22 cellular contexts compared by ENCODE assay signal in genomic region chr4:53583513-53583912, GRCh38. TPM values are rescaled to one million over a fixed set of nuclear protein-coding genes. Genes with fewer than 3 reads are reported as not detected.
DNase-seq lines count a peak whose midpoint lies in the region; ATAC-seq, FAIRE-seq and TF ChIP-seq lines count a peak whose summit lies in the region.
"Had no signal": no experiment of that assay in that cellular context is flagged by ENCODE, and none has a peak within 500 bp of the region (broad histone marks: within the 10 kb centered on the region; RNA-seq: fewer than 3 reads in every experiment).

No MANE protein-coding gene starts in this region.

- H3K4me3 ChIP-seq in AG10803 (ENCODE audit: low read length): no peak overlapping the region
- H3K4me3 ChIP-seq in astrocyte (ENCODE audit: insufficient read depth, low read depth, low read length): no peak overlapping the region
- no peak overlapping the region for H3K4me3 ChIP-seq in upper lobe of left lung
- no peak overlapping the region for H3K4me3 ChIP-seq in MM.1S (ENCODE audit: low read length)
- H3K4me3 ChIP-seq: GM23338 had no signal

- H3K27ac Mint-ChIP-seq in astrocyte (ENCODE audit: unreplicated experiment) (no peak overlapping the region), type B pancreatic cell (no peak overlapping the region)
- H3K27ac Mint-ChIP-seq: B cell; CD14-positive monocyte; CD8-positive, alpha-beta T cell; GM23338 had no signal

- no peak for TF ChIP-seq EP300 in upper lobe of left lung (IDR thresholded peaks at IDR 0.05)

- H3K4me1 Mint-ChIP-seq in astrocyte (ENCODE audit: low read depth, unreplicated experiment) (peaks cover 2% of the 10 kb centered on the region), type B pancreatic cell (ENCODE audit: unreplicated experiment) (peaks cover 37% of the 10 kb centered on the region)
- H3K4me1 Mint-ChIP-seq: B cell, CD14-positive monocyte had no signal

- no peaks in the 10 kb centered on the region for H3F3A ChIP-seq in MM.1S (ENCODE audit: insufficient read depth, low read length)

- H3K27me3 Mint-ChIP-seq in astrocyte (ENCODE audit: low read depth, unreplicated experiment) (no peaks in the 10 kb centered on the region), type B pancreatic cell (peaks cover 13% of the 10 kb centered on the region)

- H3K79me2 ChIP-seq in astrocyte (ENCODE audit: insufficient read depth, low read length) (no peaks in the 10 kb centered on the region), MM.1S (ENCODE audit: low read length) (no peaks in the 10 kb centered on the region)

- no peak for ATAC-seq in upper lobe of left lung (ENCODE audit: low FRiP score in 2 of 2)
- ATAC-seq: CD8-positive, alpha-beta T cell; GM23338; HepG2 had no signal

- TF ChIP-seq POLR2A in upper lobe of left lung (IDR thresholded peaks at IDR 0.05): no peak

- WGBS in upper lobe of left lung, 2 donors: 88% methylated on average over 3 of the region's 3 CpGs

- H3K27me3 ChIP-seq in astrocyte (ENCODE audit: insufficient read depth, low read length) (no peaks in the 10 kb centered on the region), upper lobe of left lung (no peaks in the 10 kb centered on the region), MM.1S (replicated peaks; ENCODE audit: insufficient read depth, low read length) (no peaks in the 10 kb centered on the region)

- H3K4me1 ChIP-seq in astrocyte (ENCODE audit: insufficient read depth, low read length): peaks cover 9% of the 10 kb centered on the region
- H3K4me1 ChIP-seq in upper lobe of left lung: no peaks in the 10 kb centered on the region
- no peaks in the 10 kb centered on the region for H3K4me1 ChIP-seq in MM.1S (ENCODE audit: low read length)

- H3K9me2 ChIP-seq in MM.1S (replicated peaks; ENCODE audit: insufficient read depth, low read length): no peaks in the 10 kb centered on the region

- no peak overlapping the region for H3K4me3 Mint-ChIP-seq in astrocyte (ENCODE audit: unreplicated experiment)
- peak overlapping the region; percentile 33 for H3K4me3 Mint-ChIP-seq in type B pancreatic cell
- H3K4me3 Mint-ChIP-seq: B cell; CD14-positive monocyte; CD8-positive, alpha-beta T cell; GM23338; H9 had no signal

- H2AFZ ChIP-seq in astrocyte (ENCODE audit: low read depth, low read length) (no peak overlapping the region), MM.1S (ENCODE audit: low read length) (no peak overlapping the region)
- H2AFZ ChIP-seq: GM23338 had no signal

- no peaks in the 10 kb centered on the region for H4K20me1 ChIP-seq in astrocyte (ENCODE audit: insufficient read depth, low read length)
- no peaks in the 10 kb centered on the region for H4K20me1 ChIP-seq in MM.1S (ENCODE audit: insufficient read depth, low read length)

- DNase-seq in AG10803 (ENCODE audit: low read depth): peak; percentile 49
- DNase-seq in astrocyte (ENCODE audit: low read depth): no peak
- DNase-seq in fibroblast of peridontal ligament (ENCODE audit: extremely low read depth): peak; percentile 69
- no peak for DNase-seq in type B pancreatic cell (ENCODE audit: extremely low spot score, unreplicated experiment)
- DNase-seq in OCI-M2 (lab: John Stamatoyannopoulos, UW; ENCODE audit: unreplicated experiment): no peak
- no peak for DNase-seq in upper lobe of left lung
- no peak for DNase-seq in MM.1S
- DNase-seq: 8988T; CD8-positive, alpha-beta T cell; COR-L47; DMS153; DMS79 treated with DMSO at 0.1 percent for 48 hours; EL; H9 had no signal

- H3K27ac ChIP-seq in astrocyte (ENCODE audit: low read depth, low read length): no peak overlapping the region
- no peak overlapping the region for H3K27ac ChIP-seq in upper lobe of left lung
- H3K27ac ChIP-seq in MM.1S (ENCODE audit: low read length): no peak overlapping the region

- H3K9me3 Mint-ChIP-seq in astrocyte (ENCODE audit: unreplicated experiment): no peaks in the 10 kb centered on the region
- H3K9me3 Mint-ChIP-seq in type B pancreatic cell: peaks cover 5% of the 10 kb centered on the region
- H3K9me3 Mint-ChIP-seq: CD8-positive, alpha-beta T cell; GM23338; H9 had no signal

- peak; percentile 41 for FAIRE-seq in astrocyte (lab: Jason Lieb, UNC)
- FAIRE-seq: D721Med, G401.6, GM12891, HepG2, HTR-8/SVneo had no signal

- H3K4me2 ChIP-seq in astrocyte (ENCODE audit: low read length) (no peak overlapping the region), MM.1S (ENCODE audit: low read depth, low read length) (no peak overlapping the region)
- H3K4me2 ChIP-seq: GM23338 had no signal

- TF ChIP-seq CTCF in AG10803 (conservative IDR thresholded peaks at IDR 0.05; ENCODE audit: low read length) (no peak), astrocyte (IDR thresholded peaks at IDR 0.05; ENCODE audit: insufficient read depth, low read depth, low read length) (no peak), type B pancreatic cell (conservative IDR thresholded peaks at IDR 0.05) (no peak), upper lobe of left lung (IDR thresholded peaks at IDR 0.05) (no peak), MM.1S (IDR thresholded peaks at IDR 0.05; ENCODE audit: low read length) (no peak)

- no peaks in the 10 kb centered on the region for H3K36me3 ChIP-seq in astrocyte (ENCODE audit: insufficient read depth, low read length)
- no peaks in the 10 kb centered on the region for H3K36me3 ChIP-seq in upper lobe of left lung
- H3K36me3 ChIP-seq in MM.1S (replicated peaks; ENCODE audit: insufficient read depth, low read length): no peaks in the 10 kb centered on the region

- H3K36me3 Mint-ChIP-seq in astrocyte (ENCODE audit: low read depth, unreplicated experiment) (no peaks in the 10 kb centered on the region), type B pancreatic cell (peaks cover 5% of the 10 kb centered on the region)
- H3K36me3 Mint-ChIP-seq: CD14-positive monocyte; CD8-positive, alpha-beta T cell had no signal

- H3K9me3 ChIP-seq in astrocyte (ENCODE audit: insufficient read depth, low read depth, low read length) (no peaks in the 10 kb centered on the region), upper lobe of left lung (no peaks in the 10 kb centered on the region), MM.1S (replicated peaks; ENCODE audit: insufficient read depth, low read length) (no peaks in the 10 kb centered on the region)

- H3K9ac ChIP-seq in astrocyte (ENCODE audit: low read length) (no peak overlapping the region), MM.1S (ENCODE audit: low read length) (no peak overlapping the region)

RNA-seq across cellular contexts. Expression of gene LNX1, which starts 7.8 kb away (rescaled TPM):
- total RNA-seq in astrocyte (2.5 and 4.4 TPM in 2 replicates), type B pancreatic cell (ENCODE audit: low replicate concordance) (5.3 and 7.4 TPM in 2 replicates), upper lobe of left lung (1 to 10 TPM; 2.7 to 7.3 (median 4.3) TPM)
- total RNA-seq: B cell; CD8-positive, alpha-beta T cell had no signal

Comparison
In these comparisons a context has a peak if more than half of its experiments do, and no peak if none do; other contexts are left out.
1. DNase-seq: peak in AG10803 (single experiment) and fibroblast of peridontal ligament (single experiment); none in astrocyte (single experiment), type B pancreatic cell (single experiment), OCI-M2 (single experiment), upper lobe of left lung (0 of 2) and MM.1S (single experiment).